Comparison of ENCODE assay signal across 14 cellular contexts in the genomic region with DNA sequence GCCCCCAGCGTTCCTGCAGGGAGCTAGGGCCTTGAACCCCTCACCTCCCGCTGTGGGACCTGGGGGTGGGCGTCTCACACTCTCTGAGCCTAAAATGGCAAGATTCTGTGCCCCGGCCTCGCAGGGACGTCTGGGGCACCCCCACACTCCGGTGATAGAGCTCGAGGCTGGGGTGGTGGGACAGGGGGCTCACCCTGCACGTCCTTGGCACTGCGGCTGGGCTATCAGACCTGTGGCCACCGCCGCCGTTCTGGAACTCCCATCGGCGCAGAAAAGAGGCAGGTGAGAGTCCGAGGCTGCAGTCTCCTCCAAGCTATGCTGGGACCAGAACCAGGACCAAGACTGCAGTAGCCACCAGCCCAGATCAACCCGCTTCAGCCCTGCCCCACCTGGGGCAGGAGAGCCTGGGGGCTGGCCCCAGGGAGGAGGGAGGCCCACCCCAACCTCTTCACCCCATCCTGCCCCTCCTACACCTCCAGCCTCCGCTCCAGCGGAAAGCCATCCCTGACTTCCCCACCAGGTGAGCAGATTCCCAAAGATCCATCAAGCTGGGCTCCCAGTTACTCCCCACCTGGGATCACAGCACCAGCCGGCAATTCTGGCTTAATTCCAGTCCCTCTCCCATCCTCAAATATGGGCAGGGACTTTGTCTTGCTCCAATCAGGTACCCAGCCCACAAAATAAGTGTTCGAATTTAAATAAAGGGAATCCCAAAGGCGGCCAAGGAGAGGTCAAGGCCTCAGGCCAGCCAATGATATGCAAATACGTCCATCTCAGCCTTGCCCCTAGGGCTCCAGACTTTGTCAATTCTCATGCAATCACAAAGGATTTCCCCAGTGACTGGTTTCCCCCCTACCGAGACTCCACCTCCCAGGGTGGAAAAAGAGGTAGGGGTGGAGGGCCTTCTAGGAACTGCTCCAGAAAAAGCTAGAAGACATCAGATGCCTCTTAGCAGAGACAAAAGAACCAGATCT. TPM values are rescaled to one million over a fixed set of nuclear protein-coding genes. Genes with fewer than 3 reads are reported as not detected.
DNase-seq lines count a peak whose midpoint lies in the region; ATAC-seq, FAIRE-seq and TF ChIP-seq lines count a peak whose summit lies in the region.
"Had no signal": no experiment of that assay in that cellular context is flagged by ENCODE, and none has a peak within 500 bp of the region (broad histone marks: within the 10 kb centered on the region; RNA-seq: fewer than 3 reads in every experiment).

No MANE protein-coding gene starts in this region.

- CTCF ChIA-PET in A549 (lab: Yijun Ruan, JAX) (interaction anchor here (0.6 to 4.5 kb wide), 7 partner anchors 10 to 258 kb away, joined by 3 to 29 read pairs (median 3); no protein-coding TSS in a partner anchor), H1 (lab: Charles Lee; ENCODE audit: partially characterized antibody) (interaction anchor here (0.6 to 3.2 kb wide), 10 partner anchors 14 to 88 kb away, joined by 3 to 17 read pairs (median 3); partner anchors contain the start of gene TNRC18)

- H3K79me2 ChIP-seq in H1 (ENCODE audit: control insufficient read depth in 1 of 2, insufficient read depth in 2 of 2, low read length in 2 of 2), result no peaks in the 10 kb centered on the region

- no peaks in the 10 kb centered on the region for H3K36me3 ChIP-seq in HUES64 (ENCODE audit: insufficient read depth, low read length)
- no peaks in the 10 kb centered on the region for H3K36me3 ChIP-seq in H1 (ENCODE audit: control insufficient read depth in 2 of 4, insufficient read depth in 4 of 4, low read length in 3 of 4)
- H3K36me3 ChIP-seq in muscle layer of colon (ENCODE audit: insufficient read depth, low read length), result peaks cover 13% of the 10 kb centered on the region
- H3K36me3 ChIP-seq in BE2C, result peaks cover 3% of the 10 kb centered on the region; the same call in 1 of the 2 replicates

- H2BK5ac ChIP-seq in H1 (ENCODE audit: low read depth, low read length), result peak overlapping the region; percentile 71; the same call in 1 of the 2 replicates

- POLR2A ChIA-PET in A549 (lab: Yijun Ruan, JAX) (interaction anchor here (1.3 kb wide), 1 partner anchor 10 kb away, joined by 3 read pairs; no protein-coding TSS in a partner anchor), H1 (lab: Charles Lee; ENCODE audit: partially characterized antibody) (interaction anchor here (0.9 to 2.9 kb wide), 10 partner anchors 9 to 119 kb away, joined by 3 to 28 read pairs (median 4); partner anchors contain the start of gene TNRC18)

- H2AK5ac ChIP-seq in H1 (ENCODE audit: low read depth, low read length), result no peak overlapping the region

- no peaks in the 10 kb centered on the region for H3K4me1 Mint-ChIP-seq in T-helper 2 cell treated with Interferon-gamma antibody and Interleukin-4, amounts not matched to agents 5 μg/mL and 100 μg/mL, for 36 hours (ENCODE audit: low read depth)
- H3K4me1 Mint-ChIP-seq in natural killer cell, result no peaks in the 10 kb centered on the region
- H3K4me1 Mint-ChIP-seq: activated naive CD8-positive, alpha-beta T cell treated with anti-CD3 and anti-CD28 coated beads, Interleukin-2, amount 50 U/mL, for 24 hours had no signal

- peak overlapping the region; percentile 87 for H3K18ac ChIP-seq in H1 (ENCODE audit: extremely low read depth, low read length)

- no peak overlapping the region for H2BK120ac ChIP-seq in H1 (replicated peaks; ENCODE audit: low read depth, low read length)

- no peaks in the 10 kb centered on the region for H3K36me3 Mint-ChIP-seq in T-helper 2 cell treated with Interferon-gamma antibody and Interleukin-4, amounts not matched to agents 5 μg/mL and 100 μg/mL, for 36 hours (ENCODE audit: low read depth)
- H3K36me3 Mint-ChIP-seq in natural killer cell, result no peaks in the 10 kb centered on the region

- peak overlapping the region; percentile 72; the same call in 1 of the 2 replicates for H2BK15ac ChIP-seq in H1 (ENCODE audit: low read length)

- H2BK12ac ChIP-seq in H1 (ENCODE audit: low read depth, low read length), result peak overlapping the region; percentile 80; the same call in 1 of the 2 replicates

- H4K8ac ChIP-seq in H1 (ENCODE audit: extremely low read depth, insufficient read depth, low read length), result no peak overlapping the region

- H4K91ac ChIP-seq in H1 (replicated peaks; ENCODE audit: insufficient read length, low read length), result no peak overlapping the region

- H3K9me3 ChIP-seq in A549 (no peaks in the 10 kb centered on the region), HUES64 (ENCODE audit: insufficient read depth, low read depth, low read length) (no peaks in the 10 kb centered on the region), H1 (ENCODE audit: insufficient read depth in 2 of 2, low read depth in 1 of 2, low read length in 1 of 2) (0 out of 4 replicates have a peak, but pooled peaks cover 0 to 2% of the 10 kb centered on the region in 2 experiments), muscle layer of colon (ENCODE audit: low read length) (no peaks in the 10 kb centered on the region), BE2C (no peaks in the 10 kb centered on the region)

- 85% methylated on average over 22 of the region's 24 CpGs for WGBS in A549 (ENCODE audit: missing lambda C conversion rate)
- WGBS in HUES64, result 12% methylated on average over 23 of the region's 24 CpGs
- WGBS in H1 (ENCODE audit: extremely low coverage in 1 of 2, insufficient coverage in 1 of 2, insufficient read length in 1 of 2, insufficient replicate concordance in 2 of 2, low coverage in 1 of 2, low lambda C conversion rate in 2 of 2, missing lambda C conversion rate in 1 of 2), 2 experiments, result 17% methylated on average over 24 of the region's 24 CpGs; no CpG with 5 or more reads in 1 of the 2 experiments

- ATAC-seq in A549, result peak; percentile 13 to 34; a peak in 4 of 6 replicates
- no peak for ATAC-seq in GM18909 (IDR thresholded peaks at IDR 0.05; ENCODE audit: poor library complexity, unreplicated experiment)
- ATAC-seq in natural killer cell, result no peak
- ATAC-seq: activated naive CD8-positive, alpha-beta T cell treated with anti-CD3 and anti-CD28 coated beads, Interleukin-2, amount 50 U/mL, for 24 hours; stimulated activated naive CD8-positive, alpha-beta T cell treated with anti-CD3 and anti-CD28 coated beads, Interleukin-15, Interleukin-2, amounts not matched to agents 100 U/mL and 50 U/mL, for 24 hours had no signal

- no peak overlapping the region for H4K5ac ChIP-seq in H1 (ENCODE audit: insufficient read length, low read depth, low read length)

- peaks cover 5% of the 10 kb centered on the region for H3K23me2 ChIP-seq in H1 (ENCODE audit: low read depth, low read length)

- H3K9ac ChIP-seq in HUES64 (ENCODE audit: low read depth, low read length), result no peak overlapping the region
- no peak overlapping the region for H3K9ac ChIP-seq in H1 (replicated peaks in 1 of 4; ENCODE audit: extremely low read depth in 1 of 4, low read depth in 3 of 4, low read length in 3 of 4)
- H3K9ac ChIP-seq in muscle layer of colon (ENCODE audit: low read length), result no peak overlapping the region

- no peak overlapping the region for H2AFZ ChIP-seq in H1 (ENCODE audit: low read length)

- peaks cover 21% of the 10 kb centered on the region for H3K27me3 Mint-ChIP-seq in T-helper 2 cell treated with Interferon-gamma antibody and Interleukin-4, amounts not matched to agents 5 μg/mL and 100 μg/mL, for 36 hours (ENCODE audit: low read depth)
- H3K27me3 Mint-ChIP-seq in natural killer cell (ENCODE audit: low read depth in 2 of 2), result peaks cover 0 to 18% of the 10 kb centered on the region in 2 donors

- no peak for TF ChIP-seq CTCF in A549 (IDR thresholded peaks at IDR 0.05)
- peak in 2 of 3 experiments; percentile 19 to 20; a peak in 2 of 4 replicates for TF ChIP-seq CTCF in H1 (IDR thresholded peaks at IDR 0.05; ENCODE audit: control extremely low read depth in 1 of 3, insufficient read depth in 1 of 3, low read depth in 1 of 3, low read length in 3 of 3)
- no peak for TF ChIP-seq CTCF in BE2C (IDR thresholded peaks at IDR 0.05; ENCODE audit: low read depth, low read length)
- TF ChIP-seq CTCF in natural killer cell (IDR thresholded peaks at IDR 0.05), result no peak

- H3K14ac ChIP-seq in H1 (ENCODE audit: insufficient read length), result no peak overlapping the region

- intact Hi-C loops in natural killer cell (cut with micrococcal nuclease), result no loop called here

- TF ChIP-seq RAD21 in A549 (conservative IDR thresholded peaks at IDR 0.05 in 1 of 2, IDR thresholded peaks at IDR 0.05 in 1 of 2) (no peak), H1 (IDR thresholded peaks at IDR 0.05 in 1 of 2, conservative IDR thresholded peaks at IDR 0.05 in 1 of 2; ENCODE audit: low read depth in 2 of 2, low read length in 2 of 2) (no peak; a peak in 1 of 4 replicates)

- H2BK20ac ChIP-seq in H1 (ENCODE audit: low read length), result no peak overlapping the region

- no peak overlapping the region for H3K4ac ChIP-seq in H1 (replicated peaks; ENCODE audit: insufficient read length, low read depth, low read length)

- H3K27ac ChIP-seq in A549, result no peak overlapping the region
- peak overlapping the region; percentile 74; the same call in 1 of the 2 replicates for H3K27ac ChIP-seq in HUES64 (ENCODE audit: low read depth, low read length)
- no peak overlapping the region for H3K27ac ChIP-seq in H1 (ENCODE audit: low read depth, low read length)
- peak overlapping the region; percentile 34 for H3K27ac ChIP-seq in muscle layer of colon (ENCODE audit: low read depth, low read length)

- H4K20me1 ChIP-seq in H1 (replicated peaks in 1 of 2; ENCODE audit: control insufficient read depth in 1 of 2, insufficient read depth in 2 of 2, low read length in 2 of 2), result peaks cover 0 to 8% of the 10 kb centered on the region in 2 experiments

- no peak overlapping the region for H3K56ac ChIP-seq in H1 (replicated peaks; ENCODE audit: insufficient read length, low read depth, low read length)

- DNase-seq in A549 (ENCODE audit: low read depth in 1 of 2, low spot score in 1 of 2) (no peak), H1 (ENCODE audit: low read depth in 1 of 2, low spot score in 2 of 2) (peak; percentile 79 to 89), BE2C (no peak), natural killer cell (no peak)
- DNase-seq in T-helper 2 cell treated with Interferon-gamma antibody and Interleukin-4, amounts not matched to agents 5 μg/mL and 100 μg/mL, for 36 hours (ENCODE audit: low spot score), result no peak
- DNase-seq: activated naive CD8-positive, alpha-beta T cell treated with anti-CD3 and anti-CD28 coated beads, Interleukin-2, amount 50 U/mL, for 24 hours; GDM1; NCI-H1417 treated with DMSO at 0.1 percent for 48 hours; stimulated activated CD4-positive, alpha-beta T cell treated with anti-CD3 and anti-CD28 coated beads, Interleukin-2, amount 100 ng/mL, for 48 hours; stimulated activated naive CD8-positive, alpha-beta T cell treated with anti-CD3 and anti-CD28 coated beads, Interleukin-15, Interleukin-2, amounts not matched to agents 100 U/mL and 50 U/mL, for 24 hours had no signal

- TF ChIP-seq EP300 in A549 (IDR thresholded peaks at IDR 0.05), result no peak
- peak in 1 of 2 experiments; percentile 31; a peak in 1 of 3 replicates for TF ChIP-seq EP300 in H1 (IDR thresholded peaks at IDR 0.05; ENCODE audit: borderline replicate concordance in 1 of 2, low read depth in 2 of 2, low read length in 2 of 2)

- H3K4me3 ChIP-seq in A549 (no peak overlapping the region), HUES64 (ENCODE audit: low read length) (peak overlapping the region; percentile 31), H1 (ENCODE audit: extremely low read depth in 1 of 4, insufficient read depth in 2 of 4, low read depth in 3 of 4, low read length in 4 of 4) (peak overlapping the region in 3 of 4 experiments; percentile 4 to 35 (median 15); a peak in 4 of 8 replicates), muscle layer of colon (ENCODE audit: low read depth in 1 of 2, low read length in 2 of 2) (no peak overlapping the region), BE2C (ENCODE audit: low read depth, low read length) (no peak overlapping the region)

- no peaks in the 10 kb centered on the region for H3K9me3 Mint-ChIP-seq in T-helper 2 cell treated with Interferon-gamma antibody and Interleukin-4, amounts not matched to agents 5 μg/mL and 100 μg/mL, for 36 hours
- H3K9me3 Mint-ChIP-seq in natural killer cell, result no peaks in the 10 kb centered on the region
- H3K9me3 Mint-ChIP-seq: activated naive CD8-positive, alpha-beta T cell treated with anti-CD3 and anti-CD28 coated beads, Interleukin-2, amount 50 U/mL, for 24 hours had no signal

- H3K4me1 ChIP-seq in A549 (peaks cover 16% of the 10 kb centered on the region), HUES64 (ENCODE audit: insufficient read depth, low read length) (peaks cover 18% of the 10 kb centered on the region), H1 (replicated peaks in 1 of 4; ENCODE audit: control insufficient read depth in 3 of 4, insufficient read depth in 4 of 4, low read length in 3 of 4) (peaks cover 5 to 14% (median 13%) of the 10 kb centered on the region in 4 experiments), muscle layer of colon (ENCODE audit: insufficient read depth, low read length) (peaks cover 41% of the 10 kb centered on the region), BE2C (no peaks in the 10 kb centered on the region)

- TF ChIP-seq POLR2A in A549 (IDR thresholded peaks at IDR 0.05; ENCODE audit: low read length) (no peak), H1 (IDR thresholded peaks at IDR 0.05; ENCODE audit: control extremely low read depth in 1 of 2, low read depth in 2 of 2, low read length in 2 of 2) (no peak)

- H3K27ac Mint-ChIP-seq in T-helper 2 cell treated with Interferon-gamma antibody and Interleukin-4, amounts not matched to agents 5 μg/mL and 100 μg/mL, for 36 hours, result no peak overlapping the region
- H3K27ac Mint-ChIP-seq in natural killer cell, result no peak overlapping the region
- H3K27ac Mint-ChIP-seq: activated naive CD8-positive, alpha-beta T cell treated with anti-CD3 and anti-CD28 coated beads, Interleukin-2, amount 50 U/mL, for 24 hours had no signal

- no peaks in the 10 kb centered on the region for H3K79me1 ChIP-seq in H1 (ENCODE audit: low read depth, low read length)

- H3K23ac ChIP-seq in H1 (ENCODE audit: insufficient read length), result no peak overlapping the region

- no peak for FAIRE-seq in A549 (lab: Jason Lieb, UNC)
- FAIRE-seq in H1 (lab: Jason Lieb, UNC), result peak; percentile 95
- FAIRE-seq: keratinocyte had no signal

- H3K27me3 ChIP-seq in HUES64 (ENCODE audit: insufficient read depth, low read length) (peaks cover 22% of the 10 kb centered on the region), H1 (replicated peaks in 1 of 4; ENCODE audit: control insufficient read depth in 3 of 4, extremely low read depth in 1 of 4, insufficient read depth in 3 of 4, low read length in 3 of 4) (peaks cover 5 to 27% (median 19%) of the 10 kb centered on the region in 4 experiments), muscle layer of colon (ENCODE audit: control insufficient read depth in 1 of 2, insufficient read depth in 2 of 2, low read length in 2 of 2) (no peaks in the 10 kb centered on the region), BE2C (no peaks in the 10 kb centered on the region)

- H3K4me2 ChIP-seq in A549 (no peak overlapping the region), H1 (ENCODE audit: insufficient read depth in 1 of 2, low read depth in 2 of 2, low read length in 2 of 2) (peak overlapping the region; percentile 57 to 61)

- no peak overlapping the region for H3K4me3 Mint-ChIP-seq in T-helper 2 cell treated with Interferon-gamma antibody and Interleukin-4, amounts not matched to agents 5 μg/mL and 100 μg/mL, for 36 hours
- no peak overlapping the region for H3K4me3 Mint-ChIP-seq in natural killer cell
- H3K4me3 Mint-ChIP-seq: activated naive CD8-positive, alpha-beta T cell treated with anti-CD3 and anti-CD28 coated beads, Interleukin-2, amount 50 U/mL, for 24 hours had no signal

RNA-seq across cellular contexts. Expression of gene TNRC18, which starts 16.4 kb away (rescaled TPM):
- 13.7 and 15.5 TPM in 2 replicates for polyA plus RNA-seq in A549 (2011; rRNA removed)
- 19.2 and 28.3 TPM in 2 replicates for polyA plus RNA-seq in A549 (2012; cell fraction: cytosol; rRNA removed)
- polyA plus RNA-seq in A549 (2012; cell fraction: nucleus; rRNA removed), result 45.6 and 59.8 TPM in 2 replicates
- polyA plus RNA-seq in A549 (2017; fragmentation: RNase III; extraction: RNeasy Plus Mini Kit Qiagen cat#74134 plus additional on column Dnase treatment), result 33.3 to 39.9 TPM (median 38.3 TPM) in 3 replicates
- 24.3 and 25.5 TPM in 2 replicates for polyA minus RNA-seq in A549 (2011; rRNA and poly(A)+ RNA removed)
- polyA plus RNA-seq in HUES64 (2013, experiment 1 of 2), result 15.9 TPM
- polyA plus RNA-seq in HUES64 (2013, experiment 2 of 2), result 20.0 TPM
- 8.6 and 9.9 TPM in 2 replicates for total RNA-seq in H1 (2021; fragmentation: NEBNext Ultra II Directional; extraction: Animal tissue kit (Norgen Biotek cat#: 25700))
- 1.7 and 3.2 TPM in 2 replicates for polyA plus RNA-seq in H1 (2011; rRNA removed)
- 2.3 TPM for polyA plus RNA-seq in H1 (2011; cell fraction: cytosol; rRNA removed)
- 6.3 TPM for polyA plus RNA-seq in H1 (2011; cell fraction: nucleus; rRNA removed)
- polyA plus RNA-seq in H1 (2012, experiment 1 of 2), result 6.6 to 8.1 TPM (median 7.1 TPM) in 4 replicates
- 6.2 TPM for polyA plus RNA-seq in H1 (2012, experiment 2 of 2)
- polyA plus RNA-seq in H1 (2013, experiment 1 of 2), result 7.2 TPM
- 6.0 TPM for polyA plus RNA-seq in H1 (2013, experiment 2 of 2)
- polyA minus RNA-seq in H1 (2011; rRNA and poly(A)+ RNA removed), result 2.0 and 2.7 TPM in 2 replicates
- polyA minus RNA-seq in H1 (2011; cell fraction: cytosol; rRNA and poly(A)+ RNA removed), result 9.5 TPM
- polyA minus RNA-seq in H1 (2011; cell fraction: nucleus; rRNA and poly(A)+ RNA removed), result 2.5 TPM
- 49.4 TPM for polyA plus RNA-seq in BE2C (2012; ENCODE audit: insufficient read depth, insufficient read length, low read depth)
- 100 to 1,000 TPM; 111 to 127 (median 124) TPM for total RNA-seq in natural killer cell

Comparison
In these comparisons a context has a peak if more than half of its experiments do, and no peak if none do; other contexts are left out.
1. ATAC-seq: peak in A549 (2 of 2); none in GM18909 (single experiment) and natural killer cell (0 of 3).
2. DNase-seq: peak in H1 (2 of 2); none in A549 (0 of 2), BE2C (single experiment), T-helper 2 cell treated with Interferon-gamma antibody and Interleukin-4, amounts not matched to agents 5 μg/mL and 100 μg/mL, for 36 hours (single experiment) and natural killer cell (single experiment).
3. H3K27ac ChIP-seq: peak in HUES64 (single experiment) and muscle layer of colon (single experiment); none in A549 (0 of 2) and H1 (single experiment).
4. H3K4me3 ChIP-seq: peak in HUES64 (single experiment) and H1 (3 of 4); none in A549 (single experiment), muscle layer of colon (0 of 2) and BE2C (single experiment).
5. CTCF ChIP-seq: peak in H1 (2 of 3); none in A549 (single experiment), BE2C (single experiment) and natural killer cell (single experiment).
6. RNA of gene TNRC18, which starts 16.4 kb away (total RNA-seq): 111 to 127 TPM in natural killer cell; 8.6 to 9.9 TPM in H1; every median in the first group is over 10 times any median in the second.
7. Of the 18 proteins assayed by ChIP-seq in both H1 and A549: peak only in H1: CTCF, HDAC2 and KDM1A; only in A549: none; in both: none; in neither: 14; mixed calls (peak in some experiments, not most) for 1.